In the genomic region with DNA sequence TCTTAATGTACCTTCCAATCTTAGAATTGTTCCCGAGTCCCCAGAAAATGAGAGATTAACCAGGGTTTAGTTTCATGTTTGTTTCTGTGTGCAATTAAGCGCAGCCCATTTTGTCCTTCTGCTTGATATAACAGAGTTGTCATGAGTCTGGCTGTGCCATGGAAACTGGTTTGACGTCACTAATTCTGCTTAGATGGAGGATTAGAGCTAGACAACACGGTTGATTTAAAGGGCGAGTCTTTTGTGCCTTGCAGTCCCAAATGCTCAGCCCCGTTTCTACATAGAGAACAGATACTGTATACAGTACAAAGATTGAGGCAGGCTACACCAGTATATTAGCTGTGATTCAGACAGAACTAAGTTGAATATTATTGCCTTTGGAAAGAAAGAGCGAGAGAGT, we compare ENCODE assay signal across 17 cellular contexts. TPM values are rescaled to one million over a fixed set of nuclear protein-coding genes. Genes with fewer than 3 reads are reported as not detected.
A peak's percentile ranks its signal among the peaks of the same experiment; 100 is the strongest.
DNase-seq lines count a peak whose midpoint lies in the region; ATAC-seq, FAIRE-seq and TF ChIP-seq lines count a peak whose summit lies in the region.
"Had no signal": no experiment of that assay in that cellular context is flagged by ENCODE, and none has a peak within 500 bp of the region (broad histone marks: within the 10 kb centered on the region; RNA-seq: fewer than 3 reads in every experiment).

No MANE protein-coding gene starts in this region.

- TF ChIP-seq EP300 in SK-N-SH (IDR thresholded peaks at IDR 0.05; ENCODE audit: borderline replicate concordance in 1 of 2, low read depth in 1 of 2, low read length in 1 of 2), result no peak

- H3K9me3 ChIP-seq in SK-N-SH, result no peaks in the 10 kb centered on the region
- H3K9me3 ChIP-seq: adrenal gland, thyroid gland had no signal

- POLR2A ChIA-PET in SK-N-SH (lab: Yijun Ruan, JAX), result no interaction called here

- 59% methylated on average over 7 of the region's 7 CpGs for WGBS in SK-N-SH (ENCODE audit: low lambda C conversion rate)

- H3K4me3 ChIP-seq in SK-N-SH (ENCODE audit: low read depth in 2 of 2, low read length in 1 of 2) (no peak overlapping the region), choroid plexus epithelial cell (ENCODE audit: low read depth, low read length) (no peak overlapping the region)
- H3K4me3 ChIP-seq: adrenal gland, coronary artery, thyroid gland had no signal

- H3K9ac ChIP-seq in SK-N-SH, result no peak overlapping the region

- peaks cover 5 to 18% of the 10 kb centered on the region in 2 experiments; a peak in 3 of 4 replicates for H3K4me1 ChIP-seq in SK-N-SH (ENCODE audit: control insufficient read depth in 1 of 2, insufficient read depth in 2 of 2, low read depth in 1 of 2, low read length in 1 of 2)
- H3K4me1 ChIP-seq: thyroid gland had no signal

- no peak for TF ChIP-seq RAD21 in SK-N-SH (IDR thresholded peaks at IDR 0.05; ENCODE audit: low read length)

- H4K20me1 ChIP-seq in SK-N-SH (ENCODE audit: insufficient read depth), result no peaks in the 10 kb centered on the region

- no peaks in the 10 kb centered on the region for H3K9me2 ChIP-seq in SK-N-SH

- no peak overlapping the region for H2AFZ ChIP-seq in SK-N-SH (ENCODE audit: low read depth)

- H3K79me2 ChIP-seq in SK-N-SH (ENCODE audit: insufficient read depth), result no peaks in the 10 kb centered on the region

- CTCF ChIA-PET in SK-N-SH (lab: Yijun Ruan, JAX), result interaction anchor here (0.9 to 16.8 kb wide), 3 partner anchors 10 to 258 kb away, joined by 3 to 337 read pairs (median 50); no protein-coding TSS in a partner anchor

- DNase-seq in SK-N-SH (peak; percentile 44), choroid plexus epithelial cell (ENCODE audit: low read depth) (peak; percentile 70), medulla oblongata (ENCODE audit: extremely low spot score) (peak; percentile 27), SW480 (ENCODE audit: low spot score) (no peak), GM19239 (ENCODE audit: insufficient read length, low spot score) (no peak), AG20443 (ENCODE audit: low spot score) (no peak)
- DNase-seq: CD4-positive, CD25-positive, alpha-beta regulatory T cell; NCI-H1048; stimulated activated CD4-positive, alpha-beta T cell treated with anti-CD3 and anti-CD28 coated beads, Interleukin-4, amount 100 ng/mL, for 4 hours; T-helper 17 cell; thyroid gland had no signal

- peaks cover 0 to 3% of the 10 kb centered on the region in 2 experiments for H3K36me3 ChIP-seq in SK-N-SH (replicated peaks in 1 of 2; ENCODE audit: control insufficient read depth in 1 of 2, insufficient read depth in 2 of 2, low read length in 1 of 2)

- H3K4me2 ChIP-seq in SK-N-SH, result no peak overlapping the region

- no peaks in the 10 kb centered on the region for H3K27me3 ChIP-seq in SK-N-SH (ENCODE audit: insufficient read depth)
- H3K27me3 ChIP-seq: adrenal gland, thyroid gland had no signal

- no peak for TF ChIP-seq CTCF in SK-N-SH (IDR thresholded peaks at IDR 0.05)
- no peak for TF ChIP-seq CTCF in choroid plexus epithelial cell (conservative IDR thresholded peaks at IDR 0.05; ENCODE audit: low read depth, low read length)

- ATAC-seq in SK-N-SH treated with all-trans-retinoic acid at 6 μM for 48 hours, result no peak
- ATAC-seq in GM21723 (IDR thresholded peaks at IDR 0.05; ENCODE audit: unreplicated experiment), result no peak
- ATAC-seq: T-helper 17 cell had no signal

- no peak for FAIRE-seq in GM19239 (lab: Jason Lieb, UNC)

- H3K27ac ChIP-seq in SK-N-SH (ENCODE audit: low read depth in 2 of 2, low read length in 1 of 2), result no peak overlapping the region; a peak in 1 of 4 replicates
- H3K27ac ChIP-seq: 22Rv1, coronary artery, epithelial cell of prostate, thyroid gland had no signal

- H3F3A ChIP-seq in SK-N-SH (replicated peaks; ENCODE audit: insufficient read depth), result peaks cover 10% of the 10 kb centered on the region

TF ChIP-seq in SK-N-SH, 30 proteins besides CTCF, POLR2A, EP300 and RAD21:
- TF ChIP-seq GABPA (IDR thresholded peaks at IDR 0.05; ENCODE audit: low read depth), result no peak
- no peak for TF ChIP-seq EZH2phosphoT487 (IDR thresholded peaks at IDR 0.05; ENCODE audit: borderline replicate concordance, low read depth)
- TF ChIP-seq NRF1 (IDR thresholded peaks at IDR 0.05; ENCODE audit: low read depth, low read length), result no peak
- TF ChIP-seq, protein P1, sequence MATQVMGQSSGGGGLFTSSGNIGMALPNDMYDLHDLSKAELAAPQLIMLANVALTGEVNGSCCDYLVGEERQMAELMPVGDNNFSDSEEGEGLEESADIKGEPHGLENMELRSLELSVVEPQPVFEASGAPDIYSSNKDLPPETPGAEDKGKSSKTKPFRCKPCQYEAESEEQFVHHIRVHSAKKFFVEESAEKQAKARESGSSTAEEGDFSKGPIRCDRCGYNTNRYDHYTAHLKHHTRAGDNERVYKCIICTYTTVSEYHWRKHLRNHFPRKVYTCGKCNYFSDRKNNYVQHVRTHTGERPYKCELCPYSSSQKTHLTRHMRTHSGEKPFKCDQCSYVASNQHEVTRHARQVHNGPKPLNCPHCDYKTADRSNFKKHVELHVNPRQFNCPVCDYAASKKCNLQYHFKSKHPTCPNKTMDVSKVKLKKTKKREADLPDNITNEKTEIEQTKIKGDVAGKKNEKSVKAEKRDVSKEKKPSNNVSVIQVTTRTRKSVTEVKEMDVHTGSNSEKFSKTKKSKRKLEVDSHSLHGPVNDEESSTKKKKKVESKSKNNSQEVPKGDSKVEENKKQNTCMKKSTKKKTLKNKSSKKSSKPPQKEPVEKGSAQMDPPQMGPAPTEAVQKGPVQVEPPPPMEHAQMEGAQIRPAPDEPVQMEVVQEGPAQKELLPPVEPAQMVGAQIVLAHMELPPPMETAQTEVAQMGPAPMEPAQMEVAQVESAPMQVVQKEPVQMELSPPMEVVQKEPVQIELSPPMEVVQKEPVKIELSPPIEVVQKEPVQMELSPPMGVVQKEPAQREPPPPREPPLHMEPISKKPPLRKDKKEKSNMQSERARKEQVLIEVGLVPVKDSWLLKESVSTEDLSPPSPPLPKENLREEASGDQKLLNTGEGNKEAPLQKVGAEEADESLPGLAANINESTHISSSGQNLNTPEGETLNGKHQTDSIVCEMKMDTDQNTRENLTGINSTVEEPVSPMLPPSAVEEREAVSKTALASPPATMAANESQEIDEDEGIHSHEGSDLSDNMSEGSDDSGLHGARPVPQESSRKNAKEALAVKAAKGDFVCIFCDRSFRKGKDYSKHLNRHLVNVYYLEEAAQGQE (IDR thresholded peaks at IDR 0.05; ENCODE audit: low read depth, low read length), result no peak
- no peak for TF ChIP-seq RXRA (IDR thresholded peaks at IDR 0.05; ENCODE audit: borderline replicate concordance, low read depth)
- no peak for TF ChIP-seq RFX5 (IDR thresholded peaks at IDR 0.05; ENCODE audit: low read length)
- TF ChIP-seq GATA2 (CRISPR knock-in tag; IDR thresholded peaks at IDR 0.05), result no peak

TF ChIP-seq in SK-N-SH treated with all-trans-retinoic acid at 6 μM for 48 hours, 23 proteins besides CTCF, POLR2A, EP300 and RAD21:
- TF ChIP-seq ESRRG (CRISPR knock-in tag; IDR thresholded peaks at IDR 0.05), result no peak
- TF ChIP-seq, protein P2, sequence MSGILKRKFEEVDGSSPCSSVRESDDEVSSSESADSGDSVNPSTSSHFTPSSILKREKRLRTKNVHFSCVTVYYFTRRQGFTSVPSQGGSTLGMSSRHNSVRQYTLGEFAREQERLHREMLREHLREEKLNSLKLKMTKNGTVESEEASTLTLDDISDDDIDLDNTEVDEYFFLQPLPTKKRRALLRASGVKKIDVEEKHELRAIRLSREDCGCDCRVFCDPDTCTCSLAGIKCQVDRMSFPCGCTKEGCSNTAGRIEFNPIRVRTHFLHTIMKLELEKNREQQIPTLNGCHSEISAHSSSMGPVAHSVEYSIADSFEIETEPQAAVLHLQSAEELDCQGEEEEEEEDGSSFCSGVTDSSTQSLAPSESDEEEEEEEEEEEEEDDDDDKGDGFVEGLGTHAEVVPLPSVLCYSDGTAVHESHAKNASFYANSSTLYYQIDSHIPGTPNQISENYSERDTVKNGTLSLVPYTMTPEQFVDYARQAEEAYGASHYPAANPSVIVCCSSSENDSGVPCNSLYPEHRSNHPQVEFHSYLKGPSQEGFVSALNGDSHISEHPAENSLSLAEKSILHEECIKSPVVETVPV (CRISPR knock-in tag; IDR thresholded peaks at IDR 0.05), result no peak
- TF ChIP-seq, protein P3, sequence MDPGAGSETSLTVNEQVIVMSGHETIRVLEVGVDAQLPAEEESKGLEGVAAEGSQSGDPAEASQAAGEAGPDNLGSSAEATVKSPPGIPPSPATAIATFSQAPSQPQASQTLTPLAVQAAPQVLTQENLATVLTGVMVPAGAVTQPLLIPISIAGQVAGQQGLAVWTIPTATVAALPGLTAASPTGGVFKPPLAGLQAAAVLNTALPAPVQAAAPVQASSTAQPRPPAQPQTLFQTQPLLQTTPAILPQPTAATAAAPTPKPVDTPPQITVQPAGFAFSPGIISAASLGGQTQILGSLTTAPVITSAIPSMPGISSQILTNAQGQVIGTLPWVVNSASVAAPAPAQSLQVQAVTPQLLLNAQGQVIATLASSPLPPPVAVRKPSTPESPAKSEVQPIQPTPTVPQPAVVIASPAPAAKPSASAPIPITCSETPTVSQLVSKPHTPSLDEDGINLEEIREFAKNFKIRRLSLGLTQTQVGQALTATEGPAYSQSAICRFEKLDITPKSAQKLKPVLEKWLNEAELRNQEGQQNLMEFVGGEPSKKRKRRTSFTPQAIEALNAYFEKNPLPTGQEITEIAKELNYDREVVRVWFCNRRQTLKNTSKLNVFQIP (CRISPR knock-in tag; IDR thresholded peaks at IDR 0.05; ENCODE audit: borderline replicate concordance, low read depth), result no peak
- TF ChIP-seq ZNF565 (CRISPR knock-in tag; conservative IDR thresholded peaks at IDR 0.05; ENCODE audit: low read depth), result no peak
- TF ChIP-seq, protein P4, sequence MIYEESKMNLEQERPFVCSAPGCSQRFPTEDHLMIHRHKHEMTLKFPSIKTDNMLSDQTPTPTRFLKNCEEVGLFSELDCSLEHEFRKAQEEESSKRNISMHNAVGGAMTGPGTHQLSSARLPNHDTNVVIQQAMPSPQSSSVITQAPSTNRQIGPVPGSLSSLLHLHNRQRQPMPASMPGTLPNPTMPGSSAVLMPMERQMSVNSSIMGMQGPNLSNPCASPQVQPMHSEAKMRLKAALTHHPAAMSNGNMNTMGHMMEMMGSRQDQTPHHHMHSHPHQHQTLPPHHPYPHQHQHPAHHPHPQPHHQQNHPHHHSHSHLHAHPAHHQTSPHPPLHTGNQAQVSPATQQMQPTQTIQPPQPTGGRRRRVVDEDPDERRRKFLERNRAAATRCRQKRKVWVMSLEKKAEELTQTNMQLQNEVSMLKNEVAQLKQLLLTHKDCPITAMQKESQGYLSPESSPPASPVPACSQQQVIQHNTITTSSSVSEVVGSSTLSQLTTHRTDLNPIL (CRISPR knock-in tag; IDR thresholded peaks at IDR 0.05; ENCODE audit: low read depth), result no peak
- TF ChIP-seq ISL1 (CRISPR knock-in tag; IDR thresholded peaks at IDR 0.05), result no peak
- no peak for TF ChIP-seq ZNF70 (CRISPR knock-in tag; IDR thresholded peaks at IDR 0.05)
- no peak for TF ChIP-seq RARB (CRISPR knock-in tag; IDR thresholded peaks at IDR 0.05)
- no peak for TF ChIP-seq BACH2 (CRISPR knock-in tag; IDR thresholded peaks at IDR 0.05; ENCODE audit: borderline replicate concordance)
TF ChIP-seq in SK-N-SH treated with all-trans-retinoic acid at 6 μM for 48 hours: peak in this region for 0.

RNA-seq across cellular contexts. Expression of a gene that starts 45.5 kb away (rescaled TPM):
- polyA plus RNA-seq in SK-N-SH (2012; rRNA removed), result 27.0 and 34.2 TPM in 2 replicates
- polyA plus RNA-seq in SK-N-SH (2012; cell fraction: cytosol; rRNA removed), result 31.6 and 37.2 TPM in 2 replicates
- polyA plus RNA-seq in SK-N-SH (2012; cell fraction: nucleus; rRNA removed), result 27.6 and 30.8 TPM in 2 replicates

Comparison
In these comparisons a context has a peak if more than half of its experiments do, and no peak if none do; other contexts are left out.
1. DNase-seq: peak in SK-N-SH (single experiment), choroid plexus epithelial cell (single experiment) and medulla oblongata (single experiment); none in SW480 (single experiment), GM19239 (single experiment) and AG20443 (single experiment).